Comparison of ENCODE assay signal across 18 cellular contexts in genomic region chr5:124669300-124669648, GRCh38.
DNase-seq lines count a peak whose midpoint lies in the region; ATAC-seq and TF ChIP-seq lines count a peak whose summit lies in the region.
"Had no signal": no experiment of that assay in that cellular context is flagged by ENCODE, and none has a peak within 500 bp of the region (broad histone marks: within the 10 kb centered on the region; RNA-seq: fewer than 3 reads in every experiment).

No MANE protein-coding gene starts in this region.

- H3K4me2 ChIP-seq in smooth muscle cell, result peak overlapping the region; percentile 83
- H3K4me2 ChIP-seq: PC-9 had no signal

- in situ Hi-C loops in Panc1 (cut with HindIII; ENCODE audit: low pct_unique_long_range_greater_than_20kb, low sequenced_read_pairs), result no loop called here

- H3K27ac ChIP-seq in Panc1 (ENCODE audit: low read length) (peak overlapping the region; percentile 93), smooth muscle cell (ENCODE audit: low read depth) (peak overlapping the region; percentile 86)
- H3K27ac ChIP-seq: 22Rv1, C4-2B, PC-9 had no signal

- no peak overlapping the region for H2AFZ ChIP-seq in smooth muscle cell (ENCODE audit: low read depth)
- H2AFZ ChIP-seq: PC-9 had no signal

- CTCF ChIA-PET in Panc1 (lab: Charles Lee), result no interaction called here

- H3K36me3 ChIP-seq in Panc1 (ENCODE audit: control insufficient read depth, insufficient read depth, low read length), result no peaks in the 10 kb centered on the region
- no peaks in the 10 kb centered on the region for H3K36me3 ChIP-seq in mucosa of descending colon (ENCODE audit: low read depth)
- H3K36me3 ChIP-seq in smooth muscle cell (ENCODE audit: low read depth), result no peaks in the 10 kb centered on the region
- H3K36me3 ChIP-seq: SJSA1 had no signal

- no peak overlapping the region for H3K4me3 ChIP-seq in Panc1 (ENCODE audit: low read depth in 2 of 2, low read length in 2 of 2)
- H3K4me3 ChIP-seq in mucosa of descending colon, result no peak overlapping the region
- H3K4me3 ChIP-seq in smooth muscle cell, result no peak overlapping the region
- H3K4me3 ChIP-seq: PC-9, SJSA1 had no signal

- 85% methylated on average over 4 of the region's 4 CpGs for WGBS in smooth muscle cell (ENCODE audit: low lambda C conversion rate)

- BruUV-seq in Panc1 (replicated peaks; lab: Mats Ljungman, UMichigan), result no TSS peak

- no peak overlapping the region for H3K9ac ChIP-seq in smooth muscle cell (ENCODE audit: low read depth)

- peaks cover 70% of the 10 kb centered on the region for H3K79me2 ChIP-seq in smooth muscle cell (ENCODE audit: low read depth)

- H3K4me1 ChIP-seq in Panc1 (ENCODE audit: control insufficient read depth, insufficient read depth, low read length), result peaks cover 94% of the 10 kb centered on the region
- H3K4me1 ChIP-seq in mucosa of descending colon (ENCODE audit: low read depth), result peaks cover 20% of the 10 kb centered on the region
- peaks cover 57% of the 10 kb centered on the region for H3K4me1 ChIP-seq in smooth muscle cell (ENCODE audit: low read depth)

- H4K20me1 ChIP-seq in smooth muscle cell (ENCODE audit: low read depth), result peaks cover 80% of the 10 kb centered on the region

- no peak for TF ChIP-seq CTCF in Panc1 (IDR thresholded peaks at IDR 0.05)
- no peak for TF ChIP-seq CTCF in mucosa of descending colon (IDR thresholded peaks at IDR 0.05)
- TF ChIP-seq CTCF in smooth muscle cell (IDR thresholded peaks at IDR 0.05; ENCODE audit: borderline replicate concordance, insufficient read depth, poor library complexity, severe bottlenecking), result no peak

- H3F3A ChIP-seq in smooth muscle cell (ENCODE audit: low read depth), result peaks cover 14% of the 10 kb centered on the region

- no peaks in the 10 kb centered on the region for H3K9me3 ChIP-seq in Panc1 (ENCODE audit: control insufficient read depth, insufficient read depth, low read depth, low read length)
- H3K9me3 ChIP-seq in mucosa of descending colon, result no peaks in the 10 kb centered on the region
- no peaks in the 10 kb centered on the region for H3K9me3 ChIP-seq in smooth muscle cell (replicated peaks; ENCODE audit: low read depth)
- H3K9me3 ChIP-seq: SJSA1 had no signal

- H3K27me3 ChIP-seq in Panc1 (ENCODE audit: control insufficient read depth, insufficient read depth, low read length), result no peaks in the 10 kb centered on the region
- no peaks in the 10 kb centered on the region for H3K27me3 ChIP-seq in smooth muscle cell (ENCODE audit: low read depth)
- H3K27me3 ChIP-seq: SJSA1 had no signal

- ATAC-seq in Right ventricle myocardium inferior (no peak), Panc1 (peak; percentile 46), mucosa of descending colon (peak; percentile 11), GM19467 (IDR thresholded peaks at IDR 0.05; ENCODE audit: unreplicated experiment) (no peak)
- ATAC-seq: HepG2 had no signal

- intact Hi-C loops in Right ventricle myocardium inferior (cut with DNase I), result loop anchor here (5.0 kb wide), 1 partner anchor 38 kb away; no protein-coding TSS in a partner anchor
- intact Hi-C loops in cardiac septum (cut with DNase I), result no loop called here
- intact Hi-C loops in Panc1 (cut with micrococcal nuclease; ENCODE audit: unreplicated experiment), result no loop called here
- intact Hi-C loops in mucosa of descending colon (cut with DNase I, micrococcal nuclease), result no loop called here

- DNase-seq in Right ventricle myocardium inferior (ENCODE audit: missing footprints) (peak; percentile 70), cardiac septum (ENCODE audit: low spot score) (no peak), Panc1 (ENCODE audit: low read depth, low spot score) (no peak), mucosa of descending colon (no peak), smooth muscle cell (lab: John Stamatoyannopoulos, UW; ENCODE audit: unreplicated experiment) (no peak), H4 (ENCODE audit: low spot score) (no peak), ureter (ENCODE audit: low spot score) (no peak)
- DNase-seq: AML-193, DMS79, NCI-H187, NCI-H2227 treated with DMSO at 0.1 percent for 48 hours, NCI-H510A treated with DMSO at 0.1 percent for 48 hours, PC-9 had no signal

- POLR2A ChIA-PET in Panc1 (lab: Charles Lee), result interaction anchor here (0.6 kb wide), 1 partner anchor 1057 kb away, joined by 3 read pairs; no protein-coding TSS in a partner anchor

Comparison
In these comparisons a context has a peak if more than half of its experiments do, and no peak if none do; other contexts are left out.
1. ATAC-seq: peak in Panc1 (single experiment) and mucosa of descending colon (single experiment); none in Right ventricle myocardium inferior (single experiment) and GM19467 (single experiment).